In the genomic region with DNA sequence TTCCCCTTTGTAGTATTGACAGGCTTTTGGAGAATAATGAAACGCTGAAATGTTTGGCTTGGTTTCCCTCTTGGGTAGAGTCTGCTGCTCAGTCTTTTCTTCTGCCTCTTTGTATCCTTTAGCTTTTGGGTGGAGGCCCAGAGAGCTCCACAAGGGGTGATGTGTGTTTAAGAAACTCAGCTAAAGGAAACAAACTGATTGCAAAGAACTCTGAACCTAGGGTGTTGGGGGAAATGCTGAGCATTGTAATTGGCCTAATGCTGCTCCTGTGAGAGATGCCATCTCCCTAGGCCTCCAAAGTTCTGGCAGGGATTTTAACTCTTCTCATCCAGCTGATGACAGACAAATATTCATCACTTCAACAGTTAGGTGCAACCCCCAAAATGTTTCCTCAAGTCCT, we compare ENCODE assay signal across 10 cellular contexts. TPM values are rescaled to one million over a fixed set of nuclear protein-coding genes. Genes with fewer than 3 reads are reported as not detected.
DNase-seq lines count a peak whose midpoint lies in the region; ATAC-seq and TF ChIP-seq lines count a peak whose summit lies in the region.
"Had no signal": no experiment of that assay in that cellular context is flagged by ENCODE, and none has a peak within 500 bp of the region (broad histone marks: within the 10 kb centered on the region; RNA-seq: fewer than 3 reads in every experiment).

No MANE protein-coding gene starts in this region.

- peak overlapping the region; percentile 7 for H3K27ac ChIP-seq in foreskin keratinocyte

- H3K4me3 ChIP-seq in skeletal muscle cell (ENCODE audit: low read depth, low read length) = no peak overlapping the region

- no peak overlapping the region for H3K27ac Mint-ChIP-seq in activated T-helper 1 cell treated with anti-CD3 and anti-CD28 coated beads, Interleukin-12 subunit alpha, Interleukin-12 subunit beta, Interleukin-2, Interleukin-4 antibody, amounts not matched to agents 30 ng/mL and 10 ng/mL and 1 ng/mL, durations not matched to agents 14 hours and 24 hours and 36 hours
- H3K27ac Mint-ChIP-seq: activated B cell treated with CpG ODN at 0.5 μM for 24 hours had no signal

- ATAC-seq in foreskin keratinocyte = no peak

- no peaks in the 10 kb centered on the region for H3K36me3 Mint-ChIP-seq in activated T-helper 1 cell treated with anti-CD3 and anti-CD28 coated beads, Interleukin-12 subunit alpha, Interleukin-12 subunit beta, Interleukin-2, Interleukin-4 antibody, amounts not matched to agents 30 ng/mL and 10 ng/mL and 1 ng/mL, durations not matched to agents 14 hours and 24 hours and 36 hours (ENCODE audit: low read depth)

- no peaks in the 10 kb centered on the region for H3K27me3 ChIP-seq in foreskin keratinocyte

- DNase-seq in ELR (ENCODE audit: low read depth) (peak; percentile 39), anterior cingulate cortex (lab: John Stamatoyannopoulos, UW) (peak in 31 of 58 donors; percentile 9 to 87 (median 55)), foreskin keratinocyte (no peak), skeletal muscle cell (ENCODE audit: low read depth) (peak; percentile 79), COLO668 (lab: John Stamatoyannopoulos, UW; ENCODE audit: unreplicated experiment) (no peak), T-helper 2 cell (no peak), NCI-H187 treated with DMSO at 0.1 percent for 48 hours (lab: John Stamatoyannopoulos, UW) (no peak)
- DNase-seq in activated T-helper 1 cell treated with anti-CD3 and anti-CD28 coated beads, Interleukin-12 subunit alpha, Interleukin-12 subunit beta, Interleukin-2, Interleukin-4 antibody, amounts not matched to agents 30 ng/mL and 10 ng/mL and 1 ng/mL, durations not matched to agents 14 hours and 24 hours and 36 hours (ENCODE audit: low spot score) = no peak
- DNase-seq: activated B cell treated with CpG ODN at 0.5 μM for 24 hours, activated gamma-delta T cell treated with Interleukin-2 at 50 U/mL for 16 hours had no signal

- H3K4me1 Mint-ChIP-seq in activated T-helper 1 cell treated with anti-CD3 and anti-CD28 coated beads, Interleukin-12 subunit alpha, Interleukin-12 subunit beta, Interleukin-2, Interleukin-4 antibody, amounts not matched to agents 30 ng/mL and 10 ng/mL and 1 ng/mL, durations not matched to agents 14 hours and 24 hours and 36 hours (ENCODE audit: low read depth) = peaks cover 17% of the 10 kb centered on the region

- no peaks in the 10 kb centered on the region for H3K9me3 Mint-ChIP-seq in activated T-helper 1 cell treated with anti-CD3 and anti-CD28 coated beads, Interleukin-12 subunit alpha, Interleukin-12 subunit beta, Interleukin-2, Interleukin-4 antibody, amounts not matched to agents 30 ng/mL and 10 ng/mL and 1 ng/mL, durations not matched to agents 14 hours and 24 hours and 36 hours
- H3K9me3 Mint-ChIP-seq: activated B cell treated with CpG ODN at 0.5 μM for 24 hours had no signal

- peaks cover 2% of the 10 kb centered on the region for H3K27me3 Mint-ChIP-seq in activated T-helper 1 cell treated with anti-CD3 and anti-CD28 coated beads, Interleukin-12 subunit alpha, Interleukin-12 subunit beta, Interleukin-2, Interleukin-4 antibody, amounts not matched to agents 30 ng/mL and 10 ng/mL and 1 ng/mL, durations not matched to agents 14 hours and 24 hours and 36 hours (ENCODE audit: insufficient read depth)

- H3K4me1 ChIP-seq in foreskin keratinocyte = peaks cover 59% of the 10 kb centered on the region

- intact Hi-C loops in activated T-helper 1 cell treated with anti-CD3 and anti-CD28 coated beads, Interleukin-12 subunit alpha, Interleukin-12 subunit beta, Interleukin-2, Interleukin-4 antibody, amounts not matched to agents 30 ng/mL and 10 ng/mL and 1 ng/mL, durations not matched to agents 14 hours and 24 hours and 36 hours (cut with micrococcal nuclease) = no loop called here

- TF ChIP-seq CTCF in foreskin keratinocyte (conservative IDR thresholded peaks at IDR 0.05) = peak; percentile 4

- no peak overlapping the region for H3K4me3 Mint-ChIP-seq in activated T-helper 1 cell treated with anti-CD3 and anti-CD28 coated beads, Interleukin-12 subunit alpha, Interleukin-12 subunit beta, Interleukin-2, Interleukin-4 antibody, amounts not matched to agents 30 ng/mL and 10 ng/mL and 1 ng/mL, durations not matched to agents 14 hours and 24 hours and 36 hours
- H3K4me3 Mint-ChIP-seq: activated B cell treated with CpG ODN at 0.5 μM for 24 hours had no signal

RNA-seq across cellular contexts. Expression of gene ZSWIM6, which starts 30.7 kb away (rescaled TPM):
- 6.4 and 6.8 TPM in 2 replicates for total RNA-seq in foreskin keratinocyte
- 1.4 and 1.6 TPM in 2 replicates for polyA plus RNA-seq in foreskin keratinocyte
- total RNA-seq in activated T-helper 1 cell treated with anti-CD3 and anti-CD28 coated beads, Interleukin-12 subunit alpha, Interleukin-12 subunit beta, Interleukin-2, Interleukin-4 antibody, amounts not matched to agents 30 ng/mL and 10 ng/mL and 1 ng/mL, durations not matched to agents 14 hours and 24 hours and 36 hours = 9.6 TPM in 2 replicates

Comparison
In these comparisons a context has a peak if more than half of its experiments do, and no peak if none do; other contexts are left out.
1. DNase-seq: peak in ELR (single experiment), anterior cingulate cortex (31 of 58) and skeletal muscle cell (single experiment); none in foreskin keratinocyte (0 of 2), COLO668 (single experiment), activated T-helper 1 cell treated with anti-CD3 and anti-CD28 coated beads, Interleukin-12 subunit alpha, Interleukin-12 subunit beta, Interleukin-2, Interleukin-4 antibody, amounts not matched to agents 30 ng/mL and 10 ng/mL and 1 ng/mL, durations not matched to agents 14 hours and 24 hours and 36 hours (single experiment), T-helper 2 cell (0 of 5) and NCI-H187 treated with DMSO at 0.1 percent for 48 hours (single experiment).